Comparison of ENCODE assay signal across 8 cellular contexts in the genomic region with DNA sequence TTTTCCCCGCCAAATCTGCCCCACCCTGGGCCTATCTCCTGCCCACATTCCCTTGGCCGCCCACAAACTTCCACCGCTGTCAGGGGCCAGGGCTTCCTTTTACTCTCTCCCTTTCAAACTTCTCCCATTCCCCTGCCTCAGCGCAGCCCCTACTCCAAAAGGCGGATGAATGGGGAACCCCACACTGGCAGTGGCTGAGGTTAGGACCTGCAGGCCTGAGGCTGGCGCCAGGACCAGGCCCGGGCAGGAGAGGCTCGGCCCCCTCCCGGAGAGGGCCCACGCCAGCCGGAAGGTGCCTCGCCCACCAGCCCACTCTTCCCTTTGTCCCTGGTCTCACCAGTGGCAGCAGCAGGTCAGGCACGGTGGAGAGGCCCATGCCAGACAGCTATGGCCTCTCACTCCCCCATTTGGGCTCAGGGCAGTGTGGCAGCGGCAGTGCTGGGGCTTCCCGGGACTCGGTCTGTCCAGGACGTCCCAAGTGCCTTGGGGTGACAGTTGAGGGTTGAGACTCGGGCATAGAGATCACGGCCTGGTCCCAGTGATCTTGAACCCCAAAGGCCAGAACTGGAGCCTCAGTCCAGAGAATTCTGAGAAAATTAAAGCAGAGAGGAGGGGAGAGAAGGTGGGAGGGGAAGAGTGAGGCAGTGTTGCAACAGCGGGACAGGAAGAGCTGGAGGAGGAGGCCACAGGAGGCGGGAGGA. TPM values are rescaled to one million over a fixed set of nuclear protein-coding genes. Genes with fewer than 3 reads are reported as not detected.
DNase-seq lines count a peak whose midpoint lies in the region; ATAC-seq, FAIRE-seq and TF ChIP-seq lines count a peak whose summit lies in the region.

A gene (minus strand): TSS at position 638 of the 701 bp plus-strand sequence. CDS start 262 bp downstream, at position 376.

- CTCF ChIA-PET in activated CD4-positive, alpha-beta T cell treated with anti-CD3 and anti-CD28 coated beads, Interleukin-2, amount 10 ng/mL, durations not matched to agents 7 days and 5 days (lab: Charles Lee): interaction anchor here (0.9 to 2.3 kb wide), 5 partner anchors 9 to 124 kb away, joined by 3 to 6 read pairs (median 4); no protein-coding TSS in a partner anchor
- CTCF ChIA-PET in endothelial cell of umbilical vein (lab: Charles Lee): interaction anchor here (0.7 to 4.5 kb wide), 9 partner anchors 9 to 123 kb away, joined by 3 to 26 read pairs (median 4); no protein-coding TSS in a partner anchor

- no peaks in the 10 kb centered on the region for H3K36me3 ChIP-seq in Karpas-422 (ENCODE audit: insufficient read depth, low read length)
- H3K36me3 ChIP-seq in endothelial cell of umbilical vein (ENCODE audit: control insufficient read depth in 2 of 2, extremely low read depth in 1 of 2, insufficient read depth in 2 of 2, low read length in 2 of 2): no peaks in the 10 kb centered on the region
- H3K36me3 ChIP-seq in mesendoderm (ENCODE audit: control insufficient read depth, insufficient read depth, low read length): no peaks in the 10 kb centered on the region
- peaks cover 0 to 6% (median 0%) of the 10 kb centered on the region in 5 donors for H3K36me3 ChIP-seq in subcutaneous abdominal adipose tissue (ENCODE audit: control insufficient read depth in 5 of 5, insufficient read depth in 5 of 5, low read length in 5 of 5)

- H3K27ac Mint-ChIP-seq in activated CD4-positive, alpha-beta T cell treated with anti-CD3 and anti-CD28 coated beads, Interleukin-2, amount 10 ng/mL, durations not matched to agents 7 days and 5 days: peak within 1 kb of the TSS; percentile 64

- peak within 1 kb of the TSS; percentile 100 for H3K56ac ChIP-seq in mesendoderm (ENCODE audit: low read length)

- H3K9ac ChIP-seq in Karpas-422 (ENCODE audit: low read length): no peak within 1 kb of the TSS
- peak within 1 kb of the TSS; percentile 80 for H3K9ac ChIP-seq in endothelial cell of umbilical vein (replicated peaks; ENCODE audit: extremely low read depth, insufficient read depth, low read length)
- peak within 1 kb of the TSS; percentile 99 for H3K9ac ChIP-seq in mesendoderm (ENCODE audit: low read length)
- H3K9ac ChIP-seq in subcutaneous abdominal adipose tissue (ENCODE audit: low read length in 5 of 5): peak within 1 kb of the TSS; percentile 96 to 100 (median 100)

- peak within 1 kb of the TSS; percentile 76 for H3K18ac ChIP-seq in mesendoderm (ENCODE audit: low read length)

- peak within 1 kb of the TSS; percentile 48 for H2BK120ac ChIP-seq in mesendoderm (ENCODE audit: low read depth, low read length)

- peak within 1 kb of the TSS; percentile 92 for H4K5ac ChIP-seq in mesendoderm (ENCODE audit: low read length)

- H2AFZ ChIP-seq in Karpas-422 (ENCODE audit: low read length) (no peak within 1 kb of the TSS), endothelial cell of umbilical vein (ENCODE audit: low read depth, low read length) (peak within 1 kb of the TSS; percentile 7)

- H3K27me3 ChIP-seq in Karpas-422 (ENCODE audit: low read length) (no peaks in the 10 kb centered on the region), endothelial cell of umbilical vein (ENCODE audit: control insufficient read depth in 2 of 2, insufficient read depth in 2 of 2, low read length in 2 of 2) (no peaks in the 10 kb centered on the region), mesendoderm (ENCODE audit: insufficient read depth, low read length, poor library complexity) (no peaks in the 10 kb centered on the region), subcutaneous abdominal adipose tissue (ENCODE audit: control insufficient read depth in 5 of 5, insufficient read depth in 4 of 5, low read length in 5 of 5) (no peaks in the 10 kb centered on the region)

- peak; percentile 47 for TF ChIP-seq POLR2A in endothelial cell of umbilical vein (IDR thresholded peaks at IDR 0.05; ENCODE audit: low read depth, low read length)

- H3K4me1 Mint-ChIP-seq in activated CD4-positive, alpha-beta T cell treated with anti-CD3 and anti-CD28 coated beads, Interleukin-2, amount 10 ng/mL, durations not matched to agents 7 days and 5 days: peaks cover 38% of the 10 kb centered on the region

- WGBS in mesendoderm (ENCODE audit: extremely low coverage, insufficient coverage, low lambda C conversion rate): no CpG with 5 or more reads among the region's 21 CpGs

- H4K20me1 ChIP-seq in Karpas-422 (ENCODE audit: insufficient read depth, low read depth, low read length): no peaks in the 10 kb centered on the region; the same call in 1 of the 2 replicates
- no peaks in the 10 kb centered on the region for H4K20me1 ChIP-seq in endothelial cell of umbilical vein (replicated peaks; ENCODE audit: control insufficient read depth, extremely low read depth, insufficient read depth, low read length)

- H3K9me3 Mint-ChIP-seq in activated CD4-positive, alpha-beta T cell treated with anti-CD3 and anti-CD28 coated beads, Interleukin-2, amount 10 ng/mL, durations not matched to agents 7 days and 5 days: no peaks in the 10 kb centered on the region

- H3K4me3 Mint-ChIP-seq in activated CD4-positive, alpha-beta T cell treated with anti-CD3 and anti-CD28 coated beads, Interleukin-2, amount 10 ng/mL, durations not matched to agents 7 days and 5 days: no peak within 1 kb of the TSS

- H4K8ac ChIP-seq in mesendoderm (ENCODE audit: low read depth, low read length): no peak within 1 kb of the TSS

- peak; percentile 82 for DNase-seq in EL
- DNase-seq in Karpas-422: no peak
- peak; percentile 59 for DNase-seq in activated CD4-positive, alpha-beta T cell treated with anti-CD3 and anti-CD28 coated beads, Interleukin-2, amount 10 ng/mL, durations not matched to agents 7 days and 5 days
- peak; percentile 70 for DNase-seq in endothelial cell of umbilical vein (ENCODE audit: low read depth, low spot score)
- peak; percentile 89 for DNase-seq in mesendoderm
- DNase-seq in NCI-H2107 treated with DMSO at 0.1 percent for 48 hours (lab: John Stamatoyannopoulos, UW; ENCODE audit: unreplicated experiment): no peak

- H2BK5ac ChIP-seq in mesendoderm (ENCODE audit: low read length): peak within 1 kb of the TSS; percentile 99

- TSS peak; percentile 71 for BruUV-seq in endothelial cell of umbilical vein (replicated peaks; lab: Mats Ljungman, UMichigan)

- peak within 1 kb of the TSS; percentile 96 for H3K4ac ChIP-seq in mesendoderm (ENCODE audit: low read depth, low read length)

- H3K79me2 ChIP-seq in Karpas-422 (ENCODE audit: low read length): no peaks in the 10 kb centered on the region
- peaks cover 53% of the 10 kb centered on the region for H3K79me2 ChIP-seq in endothelial cell of umbilical vein (ENCODE audit: control insufficient read depth, insufficient read depth, low read length)
- peaks cover 44% of the 10 kb centered on the region for H3K79me2 ChIP-seq in mesendoderm (ENCODE audit: control insufficient read depth, insufficient read depth, low read length)

- H3K9me2 ChIP-seq in Karpas-422 (replicated peaks; ENCODE audit: insufficient read depth, low read length): no peaks in the 10 kb centered on the region

- no peaks in the 10 kb centered on the region for H3K9me1 ChIP-seq in endothelial cell of umbilical vein (replicated peaks; ENCODE audit: control insufficient read depth, extremely low read depth, insufficient read depth, low read length)

- H2AK5ac ChIP-seq in mesendoderm (ENCODE audit: low read length): peak within 1 kb of the TSS; percentile 96

- H3K4me3 ChIP-seq in Karpas-422 (ENCODE audit: low read length): no peak within 1 kb of the TSS
- H3K4me3 ChIP-seq in endothelial cell of umbilical vein (replicated peaks in 1 of 3; ENCODE audit: insufficient read depth in 1 of 3, low read depth in 1 of 3, low read length in 3 of 3): peak within 1 kb of the TSS; percentile 89 to 98 (median 89)
- H3K4me3 ChIP-seq in mesendoderm (ENCODE audit: low read length): peak within 1 kb of the TSS; percentile 95
- H3K4me3 ChIP-seq in subcutaneous abdominal adipose tissue (ENCODE audit: low read depth in 1 of 5, low read length in 5 of 5): peak within 1 kb of the TSS; percentile 81 to 100 (median 98)

- H3K27ac ChIP-seq in Karpas-422 (ENCODE audit: low read length) (no peak within 1 kb of the TSS), endothelial cell of umbilical vein (ENCODE audit: insufficient read depth, low read depth, low read length) (peak within 1 kb of the TSS; percentile 69), mesendoderm (ENCODE audit: low read depth, low read length) (peak within 1 kb of the TSS; percentile 71), subcutaneous abdominal adipose tissue (ENCODE audit: low read depth, low read length) (peak within 1 kb of the TSS; percentile 100)

- no peak within 1 kb of the TSS for H2BK15ac ChIP-seq in mesendoderm (replicated peaks; ENCODE audit: low read depth)

- peaks cover 8% of the 10 kb centered on the region for H3K4me1 ChIP-seq in Karpas-422 (ENCODE audit: low read length)
- H3K4me1 ChIP-seq in endothelial cell of umbilical vein (ENCODE audit: control insufficient read depth, extremely low read depth, insufficient read depth, low read length): peaks cover 56% of the 10 kb centered on the region
- peaks cover 36% of the 10 kb centered on the region for H3K4me1 ChIP-seq in mesendoderm (ENCODE audit: control insufficient read depth, low read depth, low read length)
- H3K4me1 ChIP-seq in subcutaneous abdominal adipose tissue (ENCODE audit: control insufficient read depth in 5 of 5, insufficient read depth in 5 of 5, low read length in 5 of 5): peaks cover 32 to 82% (median 69%) of the 10 kb centered on the region in 5 donors

- no peaks in the 10 kb centered on the region for H3K27me3 Mint-ChIP-seq in activated CD4-positive, alpha-beta T cell treated with anti-CD3 and anti-CD28 coated beads, Interleukin-2, amount 10 ng/mL, durations not matched to agents 7 days and 5 days

- H3K79me1 ChIP-seq in mesendoderm (ENCODE audit: low read length): peaks cover 7% of the 10 kb centered on the region

- no peak for TF ChIP-seq CTCF in endothelial cell of umbilical vein (IDR thresholded peaks at IDR 0.05; ENCODE audit: extremely low read depth in 1 of 2, insufficient read depth in 1 of 2, low read depth in 1 of 2, low read length in 2 of 2)

- POLR2A ChIA-PET in activated CD4-positive, alpha-beta T cell treated with anti-CD3 and anti-CD28 coated beads, Interleukin-2, amount 10 ng/mL, durations not matched to agents 7 days and 5 days (lab: Charles Lee): no interaction called here
- POLR2A ChIA-PET in endothelial cell of umbilical vein (lab: Charles Lee): no interaction called here

- no peak for ATAC-seq in HG03565 (IDR thresholded peaks at IDR 0.05; ENCODE audit: unreplicated experiment)

- no peaks in the 10 kb centered on the region for H3K36me3 Mint-ChIP-seq in activated CD4-positive, alpha-beta T cell treated with anti-CD3 and anti-CD28 coated beads, Interleukin-2, amount 10 ng/mL, durations not matched to agents 7 days and 5 days (ENCODE audit: low read depth)

- H3K4me2 ChIP-seq in Karpas-422 (ENCODE audit: low read depth, low read length, poor library complexity, severe bottlenecking) (peak within 1 kb of the TSS; percentile 20), endothelial cell of umbilical vein (ENCODE audit: insufficient read depth, low read length) (peak within 1 kb of the TSS; percentile 91), mesendoderm (ENCODE audit: low read length) (peak within 1 kb of the TSS; percentile 96)

- intact Hi-C loops in endothelial cell of umbilical vein (cut with micrococcal nuclease): no loop called here

- H3K9me3 ChIP-seq in Karpas-422 (ENCODE audit: low read length): no peaks in the 10 kb centered on the region
- H3K9me3 ChIP-seq in endothelial cell of umbilical vein (replicated peaks; ENCODE audit: control insufficient read depth, insufficient read depth, low read length): no peaks in the 10 kb centered on the region
- no peaks in the 10 kb centered on the region for H3K9me3 ChIP-seq in subcutaneous abdominal adipose tissue (ENCODE audit: control insufficient read depth in 5 of 5, low read length in 5 of 5)

- dilution Hi-C loops in endothelial cell of umbilical vein (cut with MboI; ENCODE audit: extremely low pct_ligation_motif_present, low sequenced_read_pairs): no loop called here

- peak within 1 kb of the TSS; percentile 87 for H3K23ac ChIP-seq in mesendoderm (ENCODE audit: low read length)

- peak; percentile 95 for FAIRE-seq in endothelial cell of umbilical vein (lab: Jason Lieb, UNC)

RNA-seq across cellular contexts. Expression of the gene that starts here (rescaled TPM):
- 0.72 TPM in 1 of 2 replicates, not detected in the other for total RNA-seq in Karpas-422 (2014; rRNA removed; shearing (Covaris generic); ENCODE audit: low replicate concordance)
- 10 to 100 TPM; 59.3 to 64.4 TPM for total RNA-seq in activated CD4-positive, alpha-beta T cell treated with anti-CD3 and anti-CD28 coated beads, Interleukin-2, amount 10 ng/mL, durations not matched to agents 7 days and 5 days
- 84.0 and 98.2 TPM in 2 replicates for total RNA-seq in endothelial cell of umbilical vein
- polyA plus RNA-seq in endothelial cell of umbilical vein: 86.5 and 92.9 TPM in 2 replicates
- polyA plus RNA-seq in endothelial cell of umbilical vein (2011; cell fraction: cytosol; rRNA removed): 83.7 and 84.0 TPM in 2 replicates
- 63.0 and 68.9 TPM in 2 replicates for polyA plus RNA-seq in endothelial cell of umbilical vein (2011; cell fraction: nucleus; rRNA removed)
- polyA plus RNA-seq in endothelial cell of umbilical vein (2012): 101 and 108 TPM in 2 replicates
- 91.7 and 97.9 TPM in 2 replicates for polyA minus RNA-seq in endothelial cell of umbilical vein
- 65.3 TPM for polyA minus RNA-seq in endothelial cell of umbilical vein (2011; cell fraction: cytosol; rRNA and poly(A)+ RNA removed)
- 58.5 and 60.2 TPM in 2 replicates for polyA minus RNA-seq in endothelial cell of umbilical vein (2011; cell fraction: nucleus; rRNA and poly(A)+ RNA removed)
- 87.0 TPM for polyA plus RNA-seq in mesendoderm (2013, experiment 1 of 2)
- 84.9 TPM for polyA plus RNA-seq in mesendoderm (2013, experiment 2 of 2)

Comparison
In these comparisons a context has a peak if more than half of its experiments do, and no peak if none do; other contexts are left out.
1. RNA of the gene that starts here (total RNA-seq): 84.0 to 98.2 TPM in endothelial cell of umbilical vein and 59.3 to 64.4 TPM in activated CD4-positive, alpha-beta T cell treated with anti-CD3 and anti-CD28 coated beads, Interleukin-2, amount 10 ng/mL, durations not matched to agents 7 days and 5 days; 0.72 TPM in Karpas-422; every median in the first group is over 10 times any median in the second.
2. DNase-seq: peak in EL (single experiment), activated CD4-positive, alpha-beta T cell treated with anti-CD3 and anti-CD28 coated beads, Interleukin-2, amount 10 ng/mL, durations not matched to agents 7 days and 5 days (single experiment), endothelial cell of umbilical vein (single experiment) and mesendoderm (single experiment); none in Karpas-422 (single experiment) and NCI-H2107 treated with DMSO at 0.1 percent for 48 hours (single experiment).
3. H3K4me2 ChIP-seq: peak in every context shown above with its lines; median percentile 96 in mesendoderm; 91 in endothelial cell of umbilical vein; 20 in Karpas-422.